Comparison of ENCODE assay signal across 8 cellular contexts in the genomic region with DNA sequence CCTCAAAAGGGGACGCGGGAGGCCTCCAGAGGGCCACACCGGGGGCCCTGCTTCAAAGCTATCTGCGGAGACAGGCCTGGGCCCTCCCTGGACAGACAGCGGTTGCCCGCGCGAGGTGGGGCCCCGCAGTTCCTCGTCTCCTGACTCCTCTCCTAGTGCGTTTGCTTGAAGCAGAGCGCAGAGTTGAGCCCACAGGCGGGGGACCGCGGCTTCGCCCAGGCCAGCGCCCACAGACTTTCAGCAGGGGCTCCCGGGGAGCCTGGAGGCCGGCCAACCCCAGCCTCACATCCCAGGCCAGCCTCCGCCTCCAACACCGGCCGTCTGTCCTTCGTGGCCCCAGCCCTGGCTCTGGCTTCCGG. TPM values are rescaled to one million over a fixed set of nuclear protein-coding genes. Genes with fewer than 3 reads are reported as not detected.
DNase-seq lines count a peak whose midpoint lies in the region; ATAC-seq and TF ChIP-seq lines count a peak whose summit lies in the region.

No MANE protein-coding gene starts in this region.

- peaks cover 32% of the 10 kb centered on the region for H3K4me1 ChIP-seq in BLaER1
- peaks cover 0 to 3% of the 10 kb centered on the region in 2 donors for H3K4me1 ChIP-seq in breast epithelium

- H3K4me3 Mint-ChIP-seq in naive B cell: peak overlapping the region; percentile 74 to 94 (median 83)

- peaks cover 28 to 43% (median 38%) of the 10 kb centered on the region in 3 donors for H3K27me3 Mint-ChIP-seq in naive B cell

- H3K27ac ChIP-seq in BLaER1: peak overlapping the region; percentile 90
- H3K27ac ChIP-seq in breast epithelium: peak overlapping the region; percentile 26 to 80

- peak overlapping the region; percentile 94 for H3K4me2 ChIP-seq in BLaER1

- peaks cover 9% of the 10 kb centered on the region; the same call in 1 of the 2 replicates for H3K36me3 ChIP-seq in BLaER1
- no peaks in the 10 kb centered on the region for H3K36me3 ChIP-seq in breast epithelium

- peaks cover 16 to 29% (median 16%) of the 10 kb centered on the region in 3 donors for H3K4me1 Mint-ChIP-seq in naive B cell

- H3K9me3 Mint-ChIP-seq in naive B cell: peaks cover 0 to 17% (median 5%) of the 10 kb centered on the region in 7 donors

- H3K36me3 Mint-ChIP-seq in naive B cell: peaks cover 0 to 8% of the 10 kb centered on the region in 2 donors

- TF ChIP-seq CTCF in breast epithelium (IDR thresholded peaks at IDR 0.05): no peak

- H3K4me3 ChIP-seq in BLaER1 (peak overlapping the region; percentile 91), breast epithelium (peak overlapping the region; percentile 66 to 78 (median 74))

- H3K9ac ChIP-seq in BLaER1: peak overlapping the region; percentile 87

- H3K27me3 ChIP-seq in BLaER1: no peaks in the 10 kb centered on the region
- no peaks in the 10 kb centered on the region for H3K27me3 ChIP-seq in breast epithelium

- H4K20me1 ChIP-seq in BLaER1: peaks cover 36% of the 10 kb centered on the region

- TF ChIP-seq POLR2A in breast epithelium (IDR thresholded peaks at IDR 0.05): no peak

- H3K27ac Mint-ChIP-seq in naive B cell: peak overlapping the region in 1 of 6 donors; percentile 70

- H3K9me3 ChIP-seq in BLaER1: no peaks in the 10 kb centered on the region
- H3K9me3 ChIP-seq in breast epithelium: no peaks in the 10 kb centered on the region

- intact Hi-C loops in breast epithelium (cut with DNase I; ENCODE audit: low total_unique reads): no loop called here

- DNase-seq in breast epithelium (ENCODE audit: low spot score in 2 of 2): no peak
- DNase-seq in naive B cell: no peak
- DNase-seq in activated effector memory CD4-positive, alpha-beta T cell treated with anti-CD3 and anti-CD28 coated beads, Interleukin-2, amount 50 U/mL, for 16 hours: no peak
- no peak for DNase-seq in DMS 273 (lab: John Stamatoyannopoulos, UW; ENCODE audit: unreplicated experiment)

- ATAC-seq in HG03175 (IDR thresholded peaks at IDR 0.05; ENCODE audit: unreplicated experiment) (peak; percentile 16), naive B cell (ENCODE audit: low read depth in 2 of 2) (peak; percentile 18 to 23), HG03469 (IDR thresholded peaks at IDR 0.05; ENCODE audit: unreplicated experiment) (no peak), GM19452 (IDR thresholded peaks at IDR 0.05; ENCODE audit: unreplicated experiment) (no peak)

RNA-seq across cellular contexts. Expression of a gene that starts 0.5 kb away (rescaled TPM):
- total RNA-seq in breast epithelium: 1 to 10 TPM; 1.3 to 7.4 (median 6.2) TPM
- not detected for polyA plus RNA-seq in naive B cell (ENCODE audit: low read depth in 6 of 6)

Comparison
In these comparisons a context has a peak if more than half of its experiments do, and no peak if none do; other contexts are left out.
1. ATAC-seq: peak in HG03175 (single experiment) and naive B cell (2 of 2); none in HG03469 (single experiment) and GM19452 (single experiment).